8 cellular contexts compared by ENCODE assay signal in genomic region chr2:235055891-235056516, GRCh38.
DNase-seq lines count a peak whose midpoint lies in the region; ATAC-seq, FAIRE-seq and TF ChIP-seq lines count a peak whose summit lies in the region.

No MANE protein-coding gene starts in this region.

- ATAC-seq in HG02678 (IDR thresholded peaks at IDR 0.05; ENCODE audit: unreplicated experiment): no peak

- H3K9me3 ChIP-seq in esophagus muscularis mucosa (no peaks in the 10 kb centered on the region), prostate gland (no peaks in the 10 kb centered on the region)

- no peak for TF ChIP-seq EP300 in esophagus muscularis mucosa (IDR thresholded peaks at IDR 0.05)

- DNase-seq in NCI-H460 (ENCODE audit: extremely low read depth, low read depth): peak; percentile 51
- no peak for DNase-seq in esophagus muscularis mucosa (ENCODE audit: extremely low spot score)
- DNase-seq in prostate gland (ENCODE audit: low spot score): no peak
- DNase-seq in AG08395 (ENCODE audit: low spot score): no peak
- DNase-seq in NCI-H510A (lab: John Stamatoyannopoulos, UW): no peak
- no peak for DNase-seq in GM19239 (ENCODE audit: insufficient read length, low spot score)

- H3K36me3 ChIP-seq in esophagus muscularis mucosa: peaks cover 8 to 31% (median 27%) of the 10 kb centered on the region in 4 donors
- H3K36me3 ChIP-seq in prostate gland: peaks cover 0 to 6% of the 10 kb centered on the region in 2 donors

- no peaks in the 10 kb centered on the region for H3K27me3 ChIP-seq in esophagus muscularis mucosa
- H3K27me3 ChIP-seq in prostate gland (replicated peaks; ENCODE audit: insufficient read depth): no peaks in the 10 kb centered on the region

- no peak for TF ChIP-seq POLR2A in esophagus muscularis mucosa (IDR thresholded peaks at IDR 0.05; ENCODE audit: low read depth)
- no peak for TF ChIP-seq POLR2A in prostate gland (IDR thresholded peaks at IDR 0.05)

- peaks cover 9 to 10% (median 9%) of the 10 kb centered on the region in 4 donors for H3K4me1 ChIP-seq in esophagus muscularis mucosa
- peaks cover 21% of the 10 kb centered on the region for H3K4me1 ChIP-seq in prostate gland (replicated peaks)

- no peak for FAIRE-seq in GM19239 (lab: Jason Lieb, UNC)

- TF ChIP-seq CTCF in GM12872 (IDR thresholded peaks at IDR 0.05; ENCODE audit: insufficient read depth, low read depth, low read length) (peak; percentile 34; the same call in 2 of the 3 replicates), esophagus muscularis mucosa (IDR thresholded peaks at IDR 0.05) (peak; percentile 49 to 71 (median 58)), prostate gland (IDR thresholded peaks at IDR 0.05) (peak in 3 of 4 experiments; percentile 58 to 75 (median 63))

- H3K4me3 ChIP-seq in esophagus muscularis mucosa (no peak overlapping the region), prostate gland (no peak overlapping the region)

- 80% methylated on average over 11 of the region's 12 CpGs for WGBS in esophagus muscularis mucosa
- WGBS in prostate gland: 80% methylated on average over 12 of the region's 12 CpGs

- no peak overlapping the region for H3K27ac ChIP-seq in esophagus muscularis mucosa (replicated peaks in 1 of 4)
- no peak overlapping the region for H3K27ac ChIP-seq in prostate gland

- intact Hi-C loops in esophagus muscularis mucosa (cut with DNase I) (loop anchor here (10.0 kb wide), 1 partner anchor 171 kb away; no protein-coding TSS in a partner anchor), prostate gland (cut with DNase I) (no loop called here)
